8 cellular contexts compared by ENCODE assay signal in genomic region chr17:7477392-7478275, GRCh38. TPM values are rescaled to one million over a fixed set of nuclear protein-coding genes. Genes with fewer than 3 reads are reported as not detected.
DNase-seq lines count a peak whose midpoint lies in the region; ATAC-seq and TF ChIP-seq lines count a peak whose summit lies in the region.

No MANE protein-coding gene starts in this region.

- TF ChIP-seq CTCF in fibroblast of mammary gland (conservative IDR thresholded peaks at IDR 0.05; ENCODE audit: control insufficient read depth, insufficient read depth, low read depth, low read length), result no peak

- ATAC-seq in natural killer cell treated with Interleukin-12 subunit alpha and Interleukin-12 subunit beta and Interleukin-15 and Interleukin-18, amount 100 ng/mL, for 72 hours, result no peak
- ATAC-seq in HG03108 (IDR thresholded peaks at IDR 0.05; ENCODE audit: unreplicated experiment) (no peak), GM18873 (IDR thresholded peaks at IDR 0.05; ENCODE audit: low FRiP score, unreplicated experiment) (no peak)

- H3K9me3 Mint-ChIP-seq in activated T-cell treated with anti-CD3 and anti-CD28 coated beads, Interleukin-2, amount 50 U/mL, for 24 hours, result no peaks in the 10 kb centered on the region
- no peaks in the 10 kb centered on the region for H3K9me3 Mint-ChIP-seq in natural killer cell treated with Interleukin-12 subunit alpha and Interleukin-12 subunit beta and Interleukin-15 and Interleukin-18, amount 100 ng/mL, for 72 hours

- DNase-seq in activated T-cell treated with anti-CD3 and anti-CD28 coated beads, Interleukin-2, amount 50 U/mL, for 1 hour, result peak; percentile 60
- DNase-seq in activated T-cell treated with anti-CD3 and anti-CD28 coated beads for 4 hours, result no peak
- peak; percentile 59 for DNase-seq in activated T-cell treated with anti-CD3 and anti-CD28 coated beads, Interleukin-2, amount 50 U/mL, for 24 hours
- peak; percentile 83 for DNase-seq in fibroblast of mammary gland (ENCODE audit: low read depth)
- DNase-seq in natural killer cell treated with Interleukin-12 subunit alpha and Interleukin-12 subunit beta and Interleukin-15 and Interleukin-18, amount 100 ng/mL, for 72 hours (ENCODE audit: low spot score), result no peak
- DNase-seq in GM19240 (ENCODE audit: insufficient read length, low spot score), result no peak

- peak overlapping the region; percentile 91 for H3K27ac Mint-ChIP-seq in activated T-cell treated with anti-CD3 and anti-CD28 coated beads, Interleukin-2, amount 50 U/mL, for 24 hours
- peak overlapping the region; percentile 83 to 93 for H3K27ac Mint-ChIP-seq in natural killer cell treated with Interleukin-12 subunit alpha and Interleukin-12 subunit beta and Interleukin-15 and Interleukin-18, amount 100 ng/mL, for 72 hours

- peaks cover 25% of the 10 kb centered on the region for H3K36me3 Mint-ChIP-seq in activated T-cell treated with anti-CD3 and anti-CD28 coated beads, Interleukin-2, amount 50 U/mL, for 24 hours (ENCODE audit: low read depth)
- no peaks in the 10 kb centered on the region for H3K36me3 Mint-ChIP-seq in natural killer cell treated with Interleukin-12 subunit alpha and Interleukin-12 subunit beta and Interleukin-15 and Interleukin-18, amount 100 ng/mL, for 72 hours

- H3K4me3 Mint-ChIP-seq in activated T-cell treated with anti-CD3 and anti-CD28 coated beads, Interleukin-2, amount 50 U/mL, for 24 hours, result peak overlapping the region; percentile 86
- H3K4me3 Mint-ChIP-seq in natural killer cell treated with Interleukin-12 subunit alpha and Interleukin-12 subunit beta and Interleukin-15 and Interleukin-18, amount 100 ng/mL, for 72 hours, result peak overlapping the region; percentile 91

- H3K27me3 Mint-ChIP-seq in activated T-cell treated with anti-CD3 and anti-CD28 coated beads, Interleukin-2, amount 50 U/mL, for 24 hours, result no peaks in the 10 kb centered on the region
- H3K27me3 Mint-ChIP-seq in natural killer cell treated with Interleukin-12 subunit alpha and Interleukin-12 subunit beta and Interleukin-15 and Interleukin-18, amount 100 ng/mL, for 72 hours, result no peaks in the 10 kb centered on the region

- H3K4me1 Mint-ChIP-seq in activated T-cell treated with anti-CD3 and anti-CD28 coated beads, Interleukin-2, amount 50 U/mL, for 24 hours (ENCODE audit: low read depth), result peaks cover 69% of the 10 kb centered on the region
- peaks cover 46 to 48% of the 10 kb centered on the region in 2 donors for H3K4me1 Mint-ChIP-seq in natural killer cell treated with Interleukin-12 subunit alpha and Interleukin-12 subunit beta and Interleukin-15 and Interleukin-18, amount 100 ng/mL, for 72 hours (ENCODE audit: low read depth in 2 of 2)

- H3K4me3 ChIP-seq in fibroblast of mammary gland (ENCODE audit: control insufficient read depth, low read depth, low read length), result peak overlapping the region; percentile 68

RNA-seq across cellular contexts. Expression of gene ZBTB4, which starts 1.8 kb away (rescaled TPM):
- total RNA-seq in natural killer cell treated with Interleukin-12 subunit alpha and Interleukin-12 subunit beta and Interleukin-15 and Interleukin-18, amount 100 ng/mL, for 72 hours, result 10 to 100 TPM; 19.7 to 26.1 TPM

RNA-seq across cellular contexts. Expression of gene SLC35G6, which starts 3.6 kb away (rescaled TPM):
- not detected for total RNA-seq in natural killer cell treated with Interleukin-12 subunit alpha and Interleukin-12 subunit beta and Interleukin-15 and Interleukin-18, amount 100 ng/mL, for 72 hours

RNA-seq across cellular contexts. Expression of gene POLR2A, which starts 6.5 kb away (rescaled TPM):
- total RNA-seq in natural killer cell treated with Interleukin-12 subunit alpha and Interleukin-12 subunit beta and Interleukin-15 and Interleukin-18, amount 100 ng/mL, for 72 hours, result 100 to 1,000 TPM; 212 to 283 TPM

RNA-seq across cellular contexts. Expression of gene CHRNB1, which starts 32.8 kb away (rescaled TPM):
- total RNA-seq in natural killer cell treated with Interleukin-12 subunit alpha and Interleukin-12 subunit beta and Interleukin-15 and Interleukin-18, amount 100 ng/mL, for 72 hours, result 10 to 100 TPM; 10.4 to 13.7 TPM

RNA-seq across cellular contexts. Expression of gene FGF11, which starts 38.3 kb away (rescaled TPM):
- 1 to 10 TPM; 1.9 to 4.5 TPM for total RNA-seq in natural killer cell treated with Interleukin-12 subunit alpha and Interleukin-12 subunit beta and Interleukin-15 and Interleukin-18, amount 100 ng/mL, for 72 hours

Comparison
In these comparisons a context has a peak if more than half of its experiments do, and no peak if none do; other contexts are left out.
1. DNase-seq: peak in activated T-cell treated with anti-CD3 and anti-CD28 coated beads, Interleukin-2, amount 50 U/mL, for 1 hour (single experiment), activated T-cell treated with anti-CD3 and anti-CD28 coated beads, Interleukin-2, amount 50 U/mL, for 24 hours (single experiment) and fibroblast of mammary gland (single experiment); none in activated T-cell treated with anti-CD3 and anti-CD28 coated beads for 4 hours (single experiment), natural killer cell treated with Interleukin-12 subunit alpha and Interleukin-12 subunit beta and Interleukin-15 and Interleukin-18, amount 100 ng/mL, for 72 hours (single experiment) and GM19240 (single experiment).